In genomic region chr5:58849151-58849550, GRCh38 we compare ENCODE assay signal across 2 cellular contexts.
TF ChIP-seq lines count a peak whose summit lies in the region.

No MANE protein-coding gene starts in this region.

TF ChIP-seq in A549, 52 proteins besides CTCF, POLR2A, EP300 and RAD21:
- TF ChIP-seq PBX3 (IDR thresholded peaks at IDR 0.05) (no peak), HMGXB4 (CRISPR knock-in tag; IDR thresholded peaks at IDR 0.05; ENCODE audit: borderline replicate concordance) (no peak), CHD2 (IDR thresholded peaks at IDR 0.05; ENCODE audit: low read length, partially characterized antibody) (no peak), MAZ (IDR thresholded peaks at IDR 0.05; ENCODE audit: borderline replicate concordance, low read depth, low read length) (no peak), HEYL (CRISPR knock-in tag; IDR thresholded peaks at IDR 0.05) (no peak), ZSCAN20 (CRISPR knock-in tag; IDR thresholded peaks at IDR 0.05) (no peak), ZC3H11A (IDR thresholded peaks at IDR 0.05) (no peak), HDAC2 (IDR thresholded peaks at IDR 0.05) (no peak), MAX (IDR thresholded peaks at IDR 0.05) (no peak), SMC3 (IDR thresholded peaks at IDR 0.05) (no peak), EHF (CRISPR knock-in tag; IDR thresholded peaks at IDR 0.05) (no peak), HOXB13 (CRISPR knock-in tag; IDR thresholded peaks at IDR 0.05; ENCODE audit: low read depth) (no peak)

TF ChIP-seq in SK-N-SH, 30 proteins besides CTCF, POLR2A, EP300 and RAD21 (continued from another document):
- TF ChIP-seq PBX3 (IDR thresholded peaks at IDR 0.05): no peak
- no peak for TF ChIP-seq FOXM1 (IDR thresholded peaks at IDR 0.05; ENCODE audit: low read depth)
- peak; percentile 8; the same call in 1 of the 2 replicates for TF ChIP-seq RCOR1 (IDR thresholded peaks at IDR 0.05; ENCODE audit: low read length)
- TF ChIP-seq GATA2 (CRISPR knock-in tag; IDR thresholded peaks at IDR 0.05): no peak
